In the genomic region with DNA sequence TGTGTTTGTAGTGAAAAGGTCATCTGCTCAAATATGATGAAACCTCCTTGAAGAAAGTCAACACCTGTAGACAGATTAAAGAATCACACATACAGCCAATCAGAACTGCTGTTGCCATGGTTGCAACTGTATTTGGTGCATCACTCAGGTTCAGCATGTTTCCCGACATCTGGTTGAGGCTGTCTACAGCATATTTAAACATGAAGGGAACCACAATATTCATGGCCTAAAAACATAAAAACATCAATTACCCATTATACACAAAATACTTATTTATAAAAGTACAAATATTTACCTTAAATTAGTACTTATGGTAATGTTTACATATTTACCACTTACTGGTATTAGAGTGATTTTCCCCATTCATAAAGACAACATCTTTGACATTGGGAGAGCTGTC, we compare ENCODE assay signal across 24 cellular contexts.
"Had no signal": no experiment of that assay in that cellular context is flagged by ENCODE, and none has a peak within 500 bp of the region (broad histone marks: within the 10 kb centered on the region; RNA-seq: fewer than 3 reads in every experiment).

No MANE protein-coding gene starts in this region.

- ATAC-seq: activated naive CD8-positive, alpha-beta T cell treated with anti-CD3 and anti-CD28 coated beads, Interleukin-2, amount 50 U/mL, for 24 hours; activated T-cell treated with anti-CD3 and anti-CD28 coated beads, Interleukin-2, amount 50 U/mL, for 4 hours; activated T-helper 17 cell treated with anti-CD3 and anti-CD28 coated beads, Interleukin-2, amount 50 U/mL, for 72 hours; left cardiac atrium; sciatic nerve; stimulated activated naive CD8-positive, alpha-beta T cell treated with anti-CD3 and anti-CD28 coated beads, Interleukin-15, Interleukin-2, amounts not matched to agents 100 U/mL and 50 U/mL, for 24 hours had no signal

- FAIRE-seq: bronchial epithelial cell, frontal cortex had no signal

- DNase-seq: activated CD4-positive, alpha-beta memory T cell treated with anti-CD3 and anti-CD28 coated beads, Interleukin-2, amount 10 ng/mL, durations not matched to agents 7 days and 5 days; activated CD4-positive, alpha-beta T cell treated with anti-CD3 and anti-CD28 coated beads, Interleukin-2, amount 10 ng/mL, durations not matched to agents 7 days and 5 days; activated CD4-positive, CD25-positive, alpha-beta regulatory T cell treated with anti-CD3 and anti-CD28 coated beads, Interleukin-2, amount 50 U/mL, for 72 hours; activated gamma-delta T cell treated with Interleukin-2 at 50 U/mL for 16 hours; activated naive CD8-positive, alpha-beta T cell treated with anti-CD3 and anti-CD28 coated beads, Interleukin-2, amount 50 U/mL, for 24 hours; activated T-cell treated with anti-CD3 and anti-CD28 coated beads, Interleukin-2, amount 50 U/mL, for 4 hours; amygdala; dermis blood vessel endothelial cell; effector CD4-positive, alpha-beta T cell; esophagus squamous epithelium; islet precursor cell; left cardiac atrium; mammary epithelial cell; ovary; retina; stimulated activated CD4-positive, alpha-beta T cell treated with anti-CD3 and anti-CD28 coated beads, Interleukin-12 subunit alpha, Interleukin-12 subunit beta, amount 100 ng/mL, for 4 hours; stimulated activated CD4-positive, alpha-beta T cell treated with anti-CD3 and anti-CD28 coated beads, Interleukin-4, amount 100 ng/mL, for 1 hour; stimulated activated naive CD8-positive, alpha-beta T cell treated with anti-CD3 and anti-CD28 coated beads, Interleukin-15, Interleukin-2, amounts not matched to agents 100 U/mL and 50 U/mL, for 24 hours; testis; transverse colon had no signal
